11 cellular contexts compared by ENCODE assay signal in genomic region chr11:65329503-65329902, GRCh38. TPM values are rescaled to one million over a fixed set of nuclear protein-coding genes. Genes with fewer than 3 reads are reported as not detected.
DNase-seq lines count a peak whose midpoint lies in the region; ATAC-seq and TF ChIP-seq lines count a peak whose summit lies in the region.
"Had no signal": no experiment of that assay in that cellular context is flagged by ENCODE, and none has a peak within 500 bp of the region (broad histone marks: within the 10 kb centered on the region; RNA-seq: fewer than 3 reads in every experiment).

No MANE protein-coding gene starts in this region.

- intact Hi-C loops in naive thymus-derived CD4-positive, alpha-beta T cell (cut with micrococcal nuclease): loop anchor here in 1 of 2 donors (1.0 kb wide), 1 partner anchor 104 kb away; no protein-coding TSS in a partner anchor

- H3K27ac Mint-ChIP-seq in naive thymus-derived CD4-positive, alpha-beta T cell: peak overlapping the region in 6 of 9 donors; percentile 32 to 81 (median 51)

- no peak overlapping the region for H3K9ac ChIP-seq in MM.1S (ENCODE audit: low read length)

- no peaks in the 10 kb centered on the region for H3K9me3 ChIP-seq in MM.1S (replicated peaks; ENCODE audit: insufficient read depth, low read length)
- H3K9me3 ChIP-seq in naive thymus-derived CD4-positive, alpha-beta T cell (ENCODE audit: control insufficient read depth in 2 of 3, low read length in 3 of 3): no peaks in the 10 kb centered on the region
- H3K9me3 ChIP-seq: gastrocnemius medialis, left lung had no signal

- H4K20me1 ChIP-seq in MM.1S (ENCODE audit: insufficient read depth, low read length): no peaks in the 10 kb centered on the region

- H3K36me3 Mint-ChIP-seq in naive thymus-derived CD4-positive, alpha-beta T cell: peaks cover 0 to 4% (median 0%) of the 10 kb centered on the region in 5 donors

- H3K9me3 Mint-ChIP-seq in naive thymus-derived CD4-positive, alpha-beta T cell: peaks cover 0 to 2% (median 0%) of the 10 kb centered on the region in 11 donors
- H3K9me3 Mint-ChIP-seq: central memory CD8-positive, alpha-beta T cell had no signal

- H3K4me3 Mint-ChIP-seq in naive thymus-derived CD4-positive, alpha-beta T cell: peak overlapping the region in 3 of 10 donors; percentile 26 to 52 (median 51)
- H3K4me3 Mint-ChIP-seq: central memory CD8-positive, alpha-beta T cell had no signal

- H3K27ac ChIP-seq in MM.1S (ENCODE audit: low read length): no peak overlapping the region
- H3K27ac ChIP-seq in VCaP: peak overlapping the region; percentile 64
- no peak overlapping the region for H3K27ac ChIP-seq in naive thymus-derived CD4-positive, alpha-beta T cell (ENCODE audit: low read depth, low read length)
- no peak overlapping the region for H3K27ac ChIP-seq in foreskin keratinocyte
- H3K27ac ChIP-seq: left lung had no signal

- H3K4me3 ChIP-seq in MM.1S (ENCODE audit: low read length): no peak overlapping the region
- no peak overlapping the region for H3K4me3 ChIP-seq in naive thymus-derived CD4-positive, alpha-beta T cell (ENCODE audit: low read length)
- H3K4me3 ChIP-seq: gastrocnemius medialis, left lung had no signal

- ATAC-seq in naive thymus-derived CD4-positive, alpha-beta T cell: no peak
- ATAC-seq in foreskin keratinocyte: no peak

- peaks cover 9% of the 10 kb centered on the region for H3K79me2 ChIP-seq in MM.1S (ENCODE audit: low read length)

- H3K36me3 ChIP-seq in MM.1S (replicated peaks; ENCODE audit: insufficient read depth, low read length): no peaks in the 10 kb centered on the region
- H3K36me3 ChIP-seq in naive thymus-derived CD4-positive, alpha-beta T cell (ENCODE audit: control insufficient read depth in 2 of 3, insufficient read depth in 3 of 3, low read length in 3 of 3): peaks cover 0 to 4% (median 0%) of the 10 kb centered on the region in 3 experiments
- H3K36me3 ChIP-seq: gastrocnemius medialis, left lung had no signal

- H3F3A ChIP-seq in MM.1S (ENCODE audit: insufficient read depth, low read length): no peaks in the 10 kb centered on the region

- H3K27me3 Mint-ChIP-seq in naive thymus-derived CD4-positive, alpha-beta T cell: peaks cover 0 to 5% (median 0%) of the 10 kb centered on the region in 5 donors
- H3K27me3 Mint-ChIP-seq: central memory CD8-positive, alpha-beta T cell had no signal

- POLR2A ChIA-PET in naive thymus-derived CD4-positive, alpha-beta T cell (lab: Charles Lee): interaction anchor here (0.6 to 1.7 kb wide), 10 partner anchors 12 to 598 kb away, joined by 3 to 7 read pairs (median 3); partner anchors contain the start of genes MALAT1 and PCNX3

- H3K4me1 ChIP-seq in MM.1S (ENCODE audit: low read length) (peaks cover 5% of the 10 kb centered on the region; the same call in 1 of the 2 replicates), foreskin keratinocyte (no peaks in the 10 kb centered on the region)
- peaks cover 2 to 9% of the 10 kb centered on the region in 2 donors for H3K4me1 ChIP-seq in naive thymus-derived CD4-positive, alpha-beta T cell (ENCODE audit: control insufficient read depth in 2 of 2, insufficient read depth in 2 of 2, low read length in 2 of 2)

- DNase-seq in CD1c-positive myeloid dendritic cell (ENCODE audit: extremely low spot score) (peak; percentile 50), MM.1S (no peak), HCEC 1CT (no peak), NCI-H2107 treated with DMSO at 0.1 percent for 48 hours (lab: John Stamatoyannopoulos, UW; ENCODE audit: unreplicated experiment) (no peak), foreskin keratinocyte (no peak)
- no peak for DNase-seq in naive thymus-derived CD4-positive, alpha-beta T cell
- DNase-seq in activated effector memory CD4-positive, alpha-beta T cell treated with Interleukin-2 at 50 U/mL for 16 hours: no peak

- no peak for TF ChIP-seq CTCF in MM.1S (IDR thresholded peaks at IDR 0.05; ENCODE audit: low read length)
- no peak for TF ChIP-seq CTCF in VCaP (conservative IDR thresholded peaks at IDR 0.05)
- no peak for TF ChIP-seq CTCF in foreskin keratinocyte (conservative IDR thresholded peaks at IDR 0.05)

- H3K27me3 ChIP-seq in MM.1S (replicated peaks; ENCODE audit: insufficient read depth, low read length) (no peaks in the 10 kb centered on the region), foreskin keratinocyte (no peaks in the 10 kb centered on the region)
- H3K27me3 ChIP-seq in naive thymus-derived CD4-positive, alpha-beta T cell (ENCODE audit: control insufficient read depth in 2 of 2, insufficient read depth in 2 of 2, low read length in 2 of 2): no peaks in the 10 kb centered on the region
- H3K27me3 ChIP-seq: gastrocnemius medialis, left lung had no signal

- CTCF ChIA-PET in naive thymus-derived CD4-positive, alpha-beta T cell (lab: Charles Lee): interaction anchor here (0.5 to 6.4 kb wide), 22 partner anchors 9 to 809 kb away, joined by 3 to 44 read pairs (median 4); partner anchors contain the start of genes CDC42EP2 and PCNX3

- peaks cover 2 to 18% (median 13%) of the 10 kb centered on the region in 7 donors for H3K4me1 Mint-ChIP-seq in naive thymus-derived CD4-positive, alpha-beta T cell

- peak overlapping the region; percentile 42; the same call in 1 of the 2 replicates for H3K4me2 ChIP-seq in MM.1S (ENCODE audit: low read depth, low read length)

- no peaks in the 10 kb centered on the region for H3K9me2 ChIP-seq in MM.1S (replicated peaks; ENCODE audit: insufficient read depth, low read length)

- peak overlapping the region; percentile 33 for H2AFZ ChIP-seq in MM.1S (ENCODE audit: low read length)

RNA-seq across cellular contexts. Expression of gene DPF2, which starts 4.1 kb away (rescaled TPM):
- total RNA-seq in naive thymus-derived CD4-positive, alpha-beta T cell: 10 to 100 TPM; 45.3 to 99.3 (median 88.1) TPM
- 10 to 100 TPM; 52.4 to 70.6 TPM for polyA plus RNA-seq in naive thymus-derived CD4-positive, alpha-beta T cell
- 29.1 and 31.7 TPM in 2 replicates for total RNA-seq in foreskin keratinocyte
- polyA plus RNA-seq in foreskin keratinocyte: 38.0 and 38.7 TPM in 2 replicates

RNA-seq across cellular contexts. Expression of gene CDC42EP2, which starts 14.8 kb away (rescaled TPM):
- total RNA-seq in naive thymus-derived CD4-positive, alpha-beta T cell: 1 to 10 TPM in 2 of 5 experiments, under 1 TPM in 3; 0.58 to 1.8 (median 0.89) TPM
- not detected for polyA plus RNA-seq in naive thymus-derived CD4-positive, alpha-beta T cell
- 20.3 and 22.2 TPM in 2 replicates for total RNA-seq in foreskin keratinocyte
- 26.2 and 31.5 TPM in 2 replicates for polyA plus RNA-seq in foreskin keratinocyte

RNA-seq across cellular contexts. Expression of gene TIGD3, which starts 25.0 kb away (rescaled TPM):
- 1 to 10 TPM in 4 of 5 experiments, under 1 TPM in 1; 0.39 to 2.0 (median 1.6) TPM for total RNA-seq in naive thymus-derived CD4-positive, alpha-beta T cell
- polyA plus RNA-seq in naive thymus-derived CD4-positive, alpha-beta T cell: under 1 TPM; 0.45 to 0.75 TPM
- total RNA-seq in foreskin keratinocyte: 0.07 and 0.14 TPM in 2 replicates
- 0.10 and 0.13 TPM in 2 replicates for polyA plus RNA-seq in foreskin keratinocyte

RNA-seq across cellular contexts. Expression of gene SLC25A45, which starts 52.9 kb away (rescaled TPM):
- total RNA-seq in naive thymus-derived CD4-positive, alpha-beta T cell: 10 to 100 TPM; 20.2 to 90.6 (median 34.1) TPM
- polyA plus RNA-seq in naive thymus-derived CD4-positive, alpha-beta T cell: 10 to 100 TPM; 12.3 to 21.3 TPM
- total RNA-seq in foreskin keratinocyte: 0.25 and 0.58 TPM in 2 replicates
- 0.16 and 0.17 TPM in 2 replicates for polyA plus RNA-seq in foreskin keratinocyte

RNA-seq across cellular contexts. Expression of gene FRMD8, which starts 56.9 kb away (rescaled TPM):
- total RNA-seq in naive thymus-derived CD4-positive, alpha-beta T cell: 10 to 100 TPM; 28.9 to 66.8 (median 44.7) TPM
- 10 to 100 TPM; 39.3 to 55.8 TPM for polyA plus RNA-seq in naive thymus-derived CD4-positive, alpha-beta T cell
- total RNA-seq in foreskin keratinocyte: 26.3 and 29.7 TPM in 2 replicates
- 16.0 and 17.0 TPM in 2 replicates for polyA plus RNA-seq in foreskin keratinocyte
